8 cellular contexts compared by ENCODE assay signal in genomic region chr14:93965287-93965821, GRCh38. TPM values are rescaled to one million over a fixed set of nuclear protein-coding genes. Genes with fewer than 3 reads are reported as not detected.
DNase-seq lines count a peak whose midpoint lies in the region; ATAC-seq and TF ChIP-seq lines count a peak whose summit lies in the region.

No MANE protein-coding gene starts in this region.

- CTCF ChIA-PET in MCF 10A (lab: Yijun Ruan, JAX): interaction anchor here (0.5 kb wide), 1 partner anchor 464 kb away, joined by 3 read pairs; no protein-coding TSS in a partner anchor
- CTCF ChIA-PET in activated CD4-positive, alpha-beta memory T cell treated with anti-CD3 and anti-CD28 coated beads, Interleukin-2, amount 10 ng/mL, durations not matched to agents 7 days and 5 days (lab: Charles Lee): interaction anchor here (0.7 to 4.2 kb wide), 3 partner anchors 9 to 25 kb away, joined by 3 to 52 read pairs (median 3); no protein-coding TSS in a partner anchor

- no peaks in the 10 kb centered on the region for H3K27me3 ChIP-seq in breast epithelium
- no peaks in the 10 kb centered on the region for H3K27me3 ChIP-seq in upper lobe of right lung

- TF ChIP-seq CTCF in MCF 10A (IDR thresholded peaks at IDR 0.05; ENCODE audit: unreplicated experiment): no peak
- no peak for TF ChIP-seq CTCF in breast epithelium (IDR thresholded peaks at IDR 0.05)
- TF ChIP-seq CTCF in foreskin fibroblast (IDR thresholded peaks at IDR 0.05; ENCODE audit: low read depth, low read length): no peak
- no peak for TF ChIP-seq CTCF in upper lobe of right lung (IDR thresholded peaks at IDR 0.05)

- no peak overlapping the region for H3K27ac Mint-ChIP-seq in MCF 10A (ENCODE audit: low read depth, unreplicated experiment)
- peak overlapping the region; percentile 100 for H3K27ac Mint-ChIP-seq in activated CD4-positive, alpha-beta memory T cell treated with anti-CD3 and anti-CD28 coated beads, Interleukin-2, amount 10 ng/mL, durations not matched to agents 7 days and 5 days

- ATAC-seq in upper lobe of right lung (no peak), HG03095 (IDR thresholded peaks at IDR 0.05; ENCODE audit: unreplicated experiment) (no peak)

- no peaks in the 10 kb centered on the region for H3K27me3 Mint-ChIP-seq in MCF 10A (ENCODE audit: insufficient read depth, unreplicated experiment)
- no peaks in the 10 kb centered on the region for H3K27me3 Mint-ChIP-seq in activated CD4-positive, alpha-beta memory T cell treated with anti-CD3 and anti-CD28 coated beads, Interleukin-2, amount 10 ng/mL, durations not matched to agents 7 days and 5 days

- H3K4me3 Mint-ChIP-seq in MCF 10A (ENCODE audit: unreplicated experiment): no peak overlapping the region
- no peak overlapping the region for H3K4me3 Mint-ChIP-seq in activated CD4-positive, alpha-beta memory T cell treated with anti-CD3 and anti-CD28 coated beads, Interleukin-2, amount 10 ng/mL, durations not matched to agents 7 days and 5 days

- H3K27ac ChIP-seq in breast epithelium: peak overlapping the region in 1 of 2 donors; percentile 52
- peak overlapping the region; percentile 51 for H3K27ac ChIP-seq in upper lobe of right lung

- H3K36me3 Mint-ChIP-seq in MCF 10A (ENCODE audit: insufficient read depth, unreplicated experiment): no peaks in the 10 kb centered on the region
- H3K36me3 Mint-ChIP-seq in activated CD4-positive, alpha-beta memory T cell treated with anti-CD3 and anti-CD28 coated beads, Interleukin-2, amount 10 ng/mL, durations not matched to agents 7 days and 5 days (ENCODE audit: low read depth): peaks cover 62% of the 10 kb centered on the region

- H3K4me3 ChIP-seq in breast epithelium (no peak overlapping the region), foreskin fibroblast (ENCODE audit: low read depth in 1 of 2, low read length in 2 of 2) (no peak overlapping the region), upper lobe of right lung (no peak overlapping the region)

- peaks cover 8% of the 10 kb centered on the region for H3K9me3 Mint-ChIP-seq in MCF 10A (ENCODE audit: unreplicated experiment)
- peaks cover 8% of the 10 kb centered on the region for H3K9me3 Mint-ChIP-seq in activated CD4-positive, alpha-beta memory T cell treated with anti-CD3 and anti-CD28 coated beads, Interleukin-2, amount 10 ng/mL, durations not matched to agents 7 days and 5 days

- no peaks in the 10 kb centered on the region for H3K9me3 ChIP-seq in breast epithelium
- no peaks in the 10 kb centered on the region for H3K9me3 ChIP-seq in upper lobe of right lung

- no peaks in the 10 kb centered on the region for H3K36me3 ChIP-seq in breast epithelium
- H3K36me3 ChIP-seq in upper lobe of right lung: no peaks in the 10 kb centered on the region

- peak; percentile 32 for DNase-seq in MCF 10A (ENCODE audit: unreplicated experiment)
- DNase-seq in breast epithelium (ENCODE audit: low spot score in 2 of 2): no peak
- no peak for DNase-seq in activated CD4-positive, alpha-beta memory T cell treated with anti-CD3 and anti-CD28 coated beads, Interleukin-2, amount 10 ng/mL, durations not matched to agents 7 days and 5 days
- peak; percentile 68 to 83 for DNase-seq in foreskin fibroblast
- DNase-seq in upper lobe of right lung: no peak
- DNase-seq in DMS 273 (lab: John Stamatoyannopoulos, UW; ENCODE audit: unreplicated experiment): no peak
- DNase-seq in DMS114 treated with DMSO at 0.1 percent for 48 hours (lab: John Stamatoyannopoulos, UW; ENCODE audit: unreplicated experiment): no peak

- POLR2A ChIA-PET in MCF 10A (lab: Yijun Ruan, JAX): interaction anchor here (1.4 kb wide), 1 partner anchor 28 kb away, joined by 3 read pairs; no protein-coding TSS in a partner anchor
- POLR2A ChIA-PET in activated CD4-positive, alpha-beta memory T cell treated with anti-CD3 and anti-CD28 coated beads, Interleukin-2, amount 10 ng/mL, durations not matched to agents 7 days and 5 days (lab: Charles Lee): interaction anchor here (4.1 to 12.1 kb wide), 3 partner anchors 8 to 25 kb away, joined by 39 to 616 read pairs (median 43); partner anchors contain the start of gene ASB2

- no peaks in the 10 kb centered on the region for H3K4me1 ChIP-seq in breast epithelium
- H3K4me1 ChIP-seq in upper lobe of right lung: peaks cover 23% of the 10 kb centered on the region

- intact Hi-C loops in MCF 10A (cut with micrococcal nuclease): no loop called here
- intact Hi-C loops in breast epithelium (cut with DNase I; ENCODE audit: low total_unique reads): no loop called here
- intact Hi-C loops in upper lobe of right lung (cut with DNase I): no loop called here

- H3K4me1 Mint-ChIP-seq in MCF 10A (ENCODE audit: insufficient read depth, unreplicated experiment): peaks cover 13% of the 10 kb centered on the region
- H3K4me1 Mint-ChIP-seq in activated CD4-positive, alpha-beta memory T cell treated with anti-CD3 and anti-CD28 coated beads, Interleukin-2, amount 10 ng/mL, durations not matched to agents 7 days and 5 days: peaks cover 88% of the 10 kb centered on the region

- no peak for TF ChIP-seq POLR2A in breast epithelium (IDR thresholded peaks at IDR 0.05)

- BruUV-seq in MCF 10A (replicated peaks; lab: Mats Ljungman, UMichigan): no TSS peak

RNA-seq across cellular contexts. Expression of gene ASB2, which starts 11.0 kb away (rescaled TPM):
- total RNA-seq in MCF 10A (2022) (not detected in 2 replicates), breast epithelium (1 to 10 TPM in 2 of 3 donors, not detected in 1; 1.3 to 2.0 TPM), upper lobe of right lung (3.2 TPM)
- total RNA-seq in activated CD4-positive, alpha-beta memory T cell treated with anti-CD3 and anti-CD28 coated beads, Interleukin-2, amount 10 ng/mL, durations not matched to agents 7 days and 5 days: 10 to 100 TPM; 93.9 to 99.3 TPM

RNA-seq across cellular contexts. Expression of gene CCDC197, which starts 31.7 kb away (rescaled TPM):
- not detected in 2 replicates for total RNA-seq in MCF 10A (2022)
- total RNA-seq in breast epithelium: not detected
- total RNA-seq in activated CD4-positive, alpha-beta memory T cell treated with anti-CD3 and anti-CD28 coated beads, Interleukin-2, amount 10 ng/mL, durations not matched to agents 7 days and 5 days: under 1 TPM in 1 of 2 experiments, not detected in 1; 0.45 TPM
- not detected for total RNA-seq in upper lobe of right lung

RNA-seq across cellular contexts. Expression of gene FAM181A, which starts 38.2 kb away (rescaled TPM):
- total RNA-seq in MCF 10A (2022) (not detected in 2 replicates), breast epithelium (not detected), upper lobe of right lung (3.5 TPM)
- not detected for total RNA-seq in activated CD4-positive, alpha-beta memory T cell treated with anti-CD3 and anti-CD28 coated beads, Interleukin-2, amount 10 ng/mL, durations not matched to agents 7 days and 5 days

Comparison
In these comparisons a context has a peak if more than half of its experiments do, and no peak if none do; other contexts are left out.
1. DNase-seq: peak in MCF 10A (single experiment) and foreskin fibroblast (2 of 2); none in breast epithelium (0 of 2), activated CD4-positive, alpha-beta memory T cell treated with anti-CD3 and anti-CD28 coated beads, Interleukin-2, amount 10 ng/mL, durations not matched to agents 7 days and 5 days (single experiment), upper lobe of right lung (single experiment), DMS 273 (single experiment) and DMS114 treated with DMSO at 0.1 percent for 48 hours (single experiment).
2. RNA of gene ASB2, which starts 11.0 kb away (total RNA-seq): 93.9 to 99.3 TPM in activated CD4-positive, alpha-beta memory T cell treated with anti-CD3 and anti-CD28 coated beads, Interleukin-2, amount 10 ng/mL, durations not matched to agents 7 days and 5 days; 3.2 TPM in upper lobe of right lung (single experiment), 1.3 to 2.0 TPM in breast epithelium and not detected in MCF 10A; every median in the first group is over 10 times any median in the second.